26 cellular contexts compared by ENCODE assay signal in genomic region chr4:147820975-147821374, GRCh38.
DNase-seq lines count a peak whose midpoint lies in the region; ATAC-seq, FAIRE-seq and TF ChIP-seq lines count a peak whose summit lies in the region.
"Had no signal": no experiment of that assay in that cellular context is flagged by ENCODE, and none has a peak within 500 bp of the region (broad histone marks: within the 10 kb centered on the region; RNA-seq: fewer than 3 reads in every experiment).

No MANE protein-coding gene starts in this region.

- peaks cover 12% of the 10 kb centered on the region for H3K36me3 Mint-ChIP-seq in MCF 10A (ENCODE audit: insufficient read depth, unreplicated experiment)
- H3K36me3 Mint-ChIP-seq: activated naive CD4-positive, alpha-beta T cell treated with anti-CD3 and anti-CD28 coated beads, Interleukin-2, amount 50 U/mL, for 72 hours; memory B cell had no signal

- no peak for TF ChIP-seq POLR2A in breast epithelium (IDR thresholded peaks at IDR 0.05)
- TF ChIP-seq POLR2A in GM12878 (IDR thresholded peaks at IDR 0.05; ENCODE audit: low read depth, low read length), result no peak

- H3F3A ChIP-seq in GM23248 (ENCODE audit: insufficient read depth), result peaks cover 15% of the 10 kb centered on the region

- dilution Hi-C loops in keratinocyte (cut with MboI; ENCODE audit: extremely low pct_ligation_motif_present, low sequenced_read_pairs), result no loop called here

- H3K27ac Mint-ChIP-seq in MCF 10A (ENCODE audit: low read depth, unreplicated experiment), result peak overlapping the region; percentile 84
- H3K27ac Mint-ChIP-seq: activated naive CD4-positive, alpha-beta T cell treated with anti-CD3 and anti-CD28 coated beads, Interleukin-2, amount 50 U/mL, for 72 hours; activated T-cell treated with anti-CD3 and anti-CD28 coated beads, Interleukin-2, amount 50 U/mL, for 72 hours; B cell; memory B cell had no signal

- H3K27me3 ChIP-seq in breast epithelium (no peaks in the 10 kb centered on the region), GM12878 (replicated peaks in 1 of 2; ENCODE audit: control insufficient read depth in 2 of 2, insufficient read depth in 2 of 2, low read length in 1 of 2) (no peaks in the 10 kb centered on the region), keratinocyte (ENCODE audit: control insufficient read depth, extremely low read depth, insufficient read depth, low read length) (no peaks in the 10 kb centered on the region), GM23248 (replicated peaks; ENCODE audit: insufficient read depth) (no peaks in the 10 kb centered on the region), upper lobe of right lung (no peaks in the 10 kb centered on the region)
- H3K27me3 ChIP-seq: stomach, upper lobe of left lung had no signal

- H3K79me2 ChIP-seq in GM12878 (ENCODE audit: control insufficient read depth, insufficient read depth, low read length) (peaks cover 28% of the 10 kb centered on the region), keratinocyte (ENCODE audit: control insufficient read depth, insufficient read depth, low read length) (peaks cover 14% of the 10 kb centered on the region), GM23248 (ENCODE audit: insufficient read depth) (peaks cover 91% of the 10 kb centered on the region)

- SMC1A ChIA-PET in GM12878 (lab: Charles Lee; ENCODE audit: uncharacterized antibody, unreplicated experiment), result interaction anchor here (0.8 to 3.1 kb wide), 12 partner anchors 9 to 96 kb away, joined by 3 to 20 read pairs (median 4); no protein-coding TSS in a partner anchor

- peak; percentile 34 for ATAC-seq in GM12878
- ATAC-seq in upper lobe of right lung, result no peak

- TF ChIP-seq CTCF in MCF 10A (IDR thresholded peaks at IDR 0.05; ENCODE audit: unreplicated experiment) (no peak), breast epithelium (IDR thresholded peaks at IDR 0.05) (no peak), GM12878 (IDR thresholded peaks at IDR 0.05 in 2 of 3, conservative IDR thresholded peaks at IDR 0.05 in 1 of 3; ENCODE audit: control insufficient read depth in 2 of 3, extremely low read depth in 1 of 3, insufficient read depth in 1 of 3, low read depth in 3 of 3, low read length in 3 of 3) (no peak), keratinocyte (optimal IDR thresholded peaks at IDR 0.05 in 1 of 3, IDR thresholded peaks at IDR 0.05 in 1 of 3, conservative IDR thresholded peaks at IDR 0.05 in 1 of 3; ENCODE audit: extremely low read depth in 1 of 3, insufficient read depth in 2 of 3, low read length in 3 of 3) (no peak), upper lobe of right lung (IDR thresholded peaks at IDR 0.05) (no peak)

- in situ Hi-C loops in GM12878 (cut with MboI), result no loop called here
- in situ Hi-C loops in GM23248 (cut with MboI), result no loop called here

- H3K4me1 Mint-ChIP-seq in MCF 10A (ENCODE audit: insufficient read depth, unreplicated experiment), result peaks cover 46% of the 10 kb centered on the region
- H3K4me1 Mint-ChIP-seq: B cell, memory B cell had no signal

- CTCF ChIA-PET in MCF 10A (lab: Yijun Ruan, JAX), result interaction anchor here (0.9 to 2.5 kb wide), 3 partner anchors 10 to 67 kb away, joined by 4 to 12 read pairs (median 4); no protein-coding TSS in a partner anchor
- CTCF ChIA-PET in GM12878 (lab: Yijun Ruan, JAX), result interaction anchor here (1.3 to 4.3 kb wide), 6 partner anchors 9 to 48 kb away, joined by 4 to 21 read pairs (median 6); no protein-coding TSS in a partner anchor

- no peak overlapping the region for H2AFZ ChIP-seq in GM12878 (ENCODE audit: control insufficient read depth, low read depth, low read length)
- H2AFZ ChIP-seq in keratinocyte (ENCODE audit: control insufficient read depth, low read length), result no peak overlapping the region
- no peak overlapping the region for H2AFZ ChIP-seq in GM23248

- POLR2A ChIA-PET in MCF 10A (lab: Yijun Ruan, JAX) (interaction anchor here (0.6 to 5.1 kb wide), 12 partner anchors 9 to 204 kb away, joined by 3 to 54 read pairs (median 5); partner anchors contain the start of genes ARHGAP10, PRMT9 and TMEM184C), GM12878 (lab: Charles Lee) (interaction anchor here (1.2 to 2.6 kb wide), 5 partner anchors 11 to 41 kb away, joined by 3 to 9 read pairs (median 4); no protein-coding TSS in a partner anchor)

- H3K4me3 ChIP-seq in breast epithelium (no peak overlapping the region), GM12878 (no peak overlapping the region), keratinocyte (ENCODE audit: control insufficient read depth in 2 of 3, extremely low read depth in 1 of 3, insufficient read depth in 2 of 3, low read depth in 1 of 3, low read length in 3 of 3) (peak overlapping the region in 1 of 3 experiments; percentile 22), GM23248 (no peak overlapping the region), upper lobe of right lung (no peak overlapping the region)
- H3K4me3 ChIP-seq: smooth muscle cell, stomach, upper lobe of left lung had no signal

- H3K4me1 ChIP-seq in breast epithelium, result peaks cover 4 to 5% of the 10 kb centered on the region in 2 donors
- H3K4me1 ChIP-seq in GM12878 (ENCODE audit: control insufficient read depth, insufficient read depth, low read length), result peaks cover 9% of the 10 kb centered on the region
- H3K4me1 ChIP-seq in keratinocyte (ENCODE audit: control insufficient read depth, extremely low read depth, insufficient read depth, low read length), result peaks cover 36% of the 10 kb centered on the region
- peaks cover 26% of the 10 kb centered on the region for H3K4me1 ChIP-seq in GM23248 (ENCODE audit: insufficient read depth)
- peaks cover 29% of the 10 kb centered on the region for H3K4me1 ChIP-seq in upper lobe of right lung

- no peak for TF ChIP-seq EP300 in GM12878 (IDR thresholded peaks at IDR 0.05; ENCODE audit: borderline replicate concordance in 1 of 2, control insufficient read depth in 1 of 2, low read depth in 2 of 2, low read length in 2 of 2)

- H3K9me3 ChIP-seq in breast epithelium, result no peaks in the 10 kb centered on the region
- H3K9me3 ChIP-seq in GM12878 (replicated peaks; ENCODE audit: control insufficient read depth, insufficient read depth, low read length), result no peaks in the 10 kb centered on the region
- H3K9me3 ChIP-seq in keratinocyte (ENCODE audit: control insufficient read depth, low read depth, low read length), result no peaks in the 10 kb centered on the region
- H3K9me3 ChIP-seq in GM23248 (ENCODE audit: low read depth), result no peaks in the 10 kb centered on the region
- no peaks in the 10 kb centered on the region for H3K9me3 ChIP-seq in upper lobe of right lung
- H3K9me3 ChIP-seq: stomach, upper lobe of left lung had no signal

- peak overlapping the region; percentile 50 for H3K4me3 Mint-ChIP-seq in MCF 10A (ENCODE audit: unreplicated experiment)
- H3K4me3 Mint-ChIP-seq: activated T-cell treated with anti-CD3 and anti-CD28 coated beads, Interleukin-2, amount 50 U/mL, for 72 hours; B cell; memory B cell; nephron had no signal

- no peaks in the 10 kb centered on the region for H3K9me1 ChIP-seq in keratinocyte (ENCODE audit: control insufficient read depth, extremely low read depth, insufficient read depth, low read length)

- H4K20me1 ChIP-seq in GM12878 (ENCODE audit: control insufficient read depth, insufficient read depth), result no peaks in the 10 kb centered on the region
- no peaks in the 10 kb centered on the region for H4K20me1 ChIP-seq in keratinocyte (ENCODE audit: control insufficient read depth, extremely low read depth, insufficient read depth, low read length)
- no peaks in the 10 kb centered on the region; the same call in 1 of the 2 replicates for H4K20me1 ChIP-seq in GM23248 (ENCODE audit: insufficient read depth)

- no peaks in the 10 kb centered on the region for H3K36me3 ChIP-seq in breast epithelium
- peaks cover 2 to 6% of the 10 kb centered on the region in 2 experiments for H3K36me3 ChIP-seq in GM12878 (ENCODE audit: control insufficient read depth in 2 of 2, insufficient read depth in 2 of 2, low read length in 1 of 2)
- H3K36me3 ChIP-seq in keratinocyte (ENCODE audit: control insufficient read depth in 2 of 2, extremely low read depth in 1 of 2, insufficient read depth in 2 of 2, low read length in 2 of 2), result no peaks in the 10 kb centered on the region
- H3K36me3 ChIP-seq in GM23248 (ENCODE audit: low read depth), result no peaks in the 10 kb centered on the region
- no peaks in the 10 kb centered on the region for H3K36me3 ChIP-seq in upper lobe of right lung
- H3K36me3 ChIP-seq: upper lobe of left lung had no signal

- H3K9me2 ChIP-seq in GM23248 (ENCODE audit: insufficient read depth), result no peaks in the 10 kb centered on the region

- H3K27ac ChIP-seq in breast epithelium, result no peak overlapping the region
- peak overlapping the region; percentile 9; the same call in 1 of the 2 replicates for H3K27ac ChIP-seq in GM12878 (ENCODE audit: control insufficient read depth, insufficient read depth)
- peak overlapping the region; percentile 84 for H3K27ac ChIP-seq in keratinocyte (ENCODE audit: control insufficient read depth, insufficient read depth, low read length)
- no peak overlapping the region for H3K27ac ChIP-seq in GM23248
- no peak overlapping the region for H3K27ac ChIP-seq in upper lobe of right lung
- H3K27ac ChIP-seq: upper lobe of left lung had no signal

- BruUV-seq in MCF 10A (replicated peaks; lab: Mats Ljungman, UMichigan) (no TSS peak), GM12878 (replicated peaks; lab: Mats Ljungman, UMichigan) (no TSS peak)

- H3K4me2 ChIP-seq in GM12878 (ENCODE audit: control insufficient read depth, insufficient read depth), result peak overlapping the region; percentile 28; the same call in 1 of the 2 replicates
- H3K4me2 ChIP-seq in keratinocyte (ENCODE audit: control insufficient read depth, extremely low read depth, insufficient read depth, low read depth, low read length), result peak overlapping the region; percentile 67
- no peak overlapping the region for H3K4me2 ChIP-seq in GM23248 (ENCODE audit: unreplicated experiment)
- H3K4me2 ChIP-seq: smooth muscle cell had no signal

- H3K9ac ChIP-seq in GM12878 (ENCODE audit: control insufficient read depth, insufficient read depth, low read length) (no peak overlapping the region), keratinocyte (ENCODE audit: control insufficient read depth, extremely low read depth, insufficient read depth, low read length) (no peak overlapping the region), GM23248 (no peak overlapping the region)

- H3K9me3 Mint-ChIP-seq in MCF 10A (ENCODE audit: unreplicated experiment), result no peaks in the 10 kb centered on the region
- H3K9me3 Mint-ChIP-seq: activated naive CD4-positive, alpha-beta T cell treated with anti-CD3 and anti-CD28 coated beads, Interleukin-2, amount 50 U/mL, for 72 hours; activated T-cell treated with anti-CD3 and anti-CD28 coated beads, Interleukin-2, amount 50 U/mL, for 72 hours; memory B cell; nephron had no signal

- peak; percentile 92 for DNase-seq in MCF 10A (ENCODE audit: unreplicated experiment)
- DNase-seq in breast epithelium (ENCODE audit: low spot score in 2 of 2), result no peak
- DNase-seq in GM12878 (ENCODE audit: low read depth, low spot score), result no peak
- peak; percentile 79 for DNase-seq in keratinocyte (ENCODE audit: low read depth, low spot score)
- peak; percentile 47 for DNase-seq in ureter (ENCODE audit: low spot score)
- no peak for DNase-seq in GM23248
- no peak for DNase-seq in posterior vena cava (ENCODE audit: low spot score)
- no peak for DNase-seq in upper lobe of right lung
- DNase-seq: activated CD4-positive, alpha-beta T cell treated with anti-CD3 and anti-CD28 coated beads for 4 hours; activated T-cell treated with anti-CD3 and anti-CD28 coated beads, Interleukin-2, amount 50 U/mL, for 72 hours; cortex of kidney; hypothalamus; NCI-H1092 treated with DMSO at 0.1 percent for 48 hours; NCI-H2081; NCI-H510A; stimulated activated CD4-positive, alpha-beta T cell treated with anti-CD3 and anti-CD28 coated beads, Interleukin-4, amount 100 ng/mL, for 24 hours; stomach had no signal

- 100% methylated on average over 6 of the region's 6 CpGs for WGBS in GM12878 (ENCODE audit: insufficient coverage, insufficient replicate concordance, low lambda C conversion rate, missing lambda C conversion rate)
- 98 to 99% methylated on average over 6 of the region's 6 CpGs for WGBS in GM23248 (ENCODE audit: low coverage in 1 of 2, low lambda C conversion rate in 2 of 2, missing lambda C conversion rate in 2 of 2), 2 experiments

- H3K27me3 Mint-ChIP-seq in MCF 10A (ENCODE audit: insufficient read depth, unreplicated experiment), result no peaks in the 10 kb centered on the region
- H3K27me3 Mint-ChIP-seq: B cell had no signal

- FAIRE-seq in GM12878 (lab: Jason Lieb, UNC) (no peak), keratinocyte (lab: Jason Lieb, UNC) (peak; percentile 93)
- FAIRE-seq: A204.1, endometrium, TTC549 had no signal

- intact Hi-C loops in MCF 10A (cut with micrococcal nuclease), result no loop called here
- intact Hi-C loops in breast epithelium (cut with DNase I; ENCODE audit: low total_unique reads), result loop anchor here (10.0 kb wide), 1 partner anchor 86 kb away; the partner anchor contains the start of gene ARHGAP10
- intact Hi-C loops in GM12878 (cut with micrococcal nuclease; ENCODE audit: unreplicated experiment), result no loop called here
- intact Hi-C loops in posterior vena cava (cut with DNase I), result loop anchor here in 1 of 2 donors (10.0 kb wide), 1 partner anchor 86 kb away; the partner anchor contains the start of gene ARHGAP10
- intact Hi-C loops in upper lobe of right lung (cut with DNase I), result no loop called here

- RAD21 ChIA-PET in GM12878 (lab: Charles Lee; ENCODE audit: unreplicated experiment), result interaction anchor here (0.6 to 1.1 kb wide), 3 partner anchors 26 to 532 kb away, joined by 3 to 4 read pairs (median 4); no protein-coding TSS in a partner anchor

- TF ChIP-seq RAD21 in GM12878 (IDR thresholded peaks at IDR 0.05; ENCODE audit: insufficient read depth, low read depth, low read length), result no peak

Comparison
In these comparisons a context has a peak if more than half of its experiments do, and no peak if none do; other contexts are left out.
1. DNase-seq: peak in MCF 10A (single experiment), keratinocyte (single experiment) and ureter (single experiment); none in breast epithelium (0 of 2), GM12878 (single experiment), GM23248 (single experiment), posterior vena cava (single experiment) and upper lobe of right lung (single experiment).
2. H3K27ac ChIP-seq: peak in GM12878 (single experiment) and keratinocyte (single experiment); none in breast epithelium (0 of 2), GM23248 (single experiment) and upper lobe of right lung (single experiment).